Comparison of ENCODE assay signal across 1 cellular context in the genomic region with DNA sequence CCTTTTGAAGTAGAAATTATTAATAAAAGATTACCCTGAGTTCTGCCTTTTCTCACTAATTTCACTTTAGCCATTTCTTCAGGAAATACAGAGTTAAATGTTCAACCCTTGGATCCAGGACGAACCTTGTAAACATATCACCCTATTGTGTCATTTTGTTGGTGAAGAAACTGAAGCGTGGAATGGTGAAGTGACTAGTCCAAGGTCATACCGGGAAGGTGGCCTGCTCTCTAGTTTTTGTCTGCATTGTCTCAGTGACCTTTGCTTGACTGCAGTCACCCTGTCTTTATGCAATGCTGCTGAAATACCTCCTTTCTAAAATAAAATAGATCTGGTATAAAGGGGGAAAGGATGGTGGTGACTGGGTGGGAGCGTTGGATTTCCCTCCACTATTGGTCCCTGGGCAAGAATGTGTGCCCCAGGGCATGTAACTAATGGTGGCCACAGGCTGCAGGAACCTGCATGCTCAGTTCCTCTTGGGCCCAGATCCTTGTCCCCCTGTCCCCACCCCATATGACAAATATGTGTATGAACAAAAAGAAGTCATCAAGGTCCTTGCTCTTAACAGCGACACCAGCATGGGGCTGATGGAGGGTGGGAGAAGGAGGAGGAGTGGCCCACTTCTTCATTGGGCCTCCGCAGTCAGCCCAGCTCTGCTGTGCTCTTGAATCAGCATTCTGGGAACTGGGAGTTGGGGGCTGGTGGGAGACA.
TF ChIP-seq lines count a peak whose summit lies in the region.

No MANE protein-coding gene starts in this region.

TF ChIP-seq in GM12878, 131 proteins besides CTCF, POLR2A, EP300 and RAD21 (continued from another document):
- TF ChIP-seq, protein P1, sequence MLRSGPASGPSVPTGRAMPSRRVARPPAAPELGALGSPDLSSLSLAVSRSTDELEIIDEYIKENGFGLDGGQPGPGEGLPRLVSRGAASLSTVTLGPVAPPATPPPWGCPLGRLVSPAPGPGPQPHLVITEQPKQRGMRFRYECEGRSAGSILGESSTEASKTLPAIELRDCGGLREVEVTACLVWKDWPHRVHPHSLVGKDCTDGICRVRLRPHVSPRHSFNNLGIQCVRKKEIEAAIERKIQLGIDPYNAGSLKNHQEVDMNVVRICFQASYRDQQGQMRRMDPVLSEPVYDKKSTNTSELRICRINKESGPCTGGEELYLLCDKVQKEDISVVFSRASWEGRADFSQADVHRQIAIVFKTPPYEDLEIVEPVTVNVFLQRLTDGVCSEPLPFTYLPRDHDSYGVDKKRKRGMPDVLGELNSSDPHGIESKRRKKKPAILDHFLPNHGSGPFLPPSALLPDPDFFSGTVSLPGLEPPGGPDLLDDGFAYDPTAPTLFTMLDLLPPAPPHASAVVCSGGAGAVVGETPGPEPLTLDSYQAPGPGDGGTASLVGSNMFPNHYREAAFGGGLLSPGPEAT (IDR thresholded peaks at IDR 0.05; ENCODE audit: low read depth): 0 out of 2 replicates have a peak, but pooled peaks have one; percentile 11
- TF ChIP-seq POLR2AphosphoS2 (IDR thresholded peaks at IDR 0.05; ENCODE audit: low read depth, low read length) (peak; percentile 88), TCF12 (IDR thresholded peaks at IDR 0.05; ENCODE audit: low read depth, low read length) (no peak), TAF1 (IDR thresholded peaks at IDR 0.05; ENCODE audit: borderline replicate concordance, low read depth, low read length) (0 out of 2 replicates have a peak, but pooled peaks have one; percentile 16)
TF ChIP-seq in GM12878: peak in this region for 20.
